ENCODE assay signal across 25 cellular contexts in genomic region chr2:56234241-56234640, GRCh38. TPM values are rescaled to one million over a fixed set of nuclear protein-coding genes. Genes with fewer than 3 reads are reported as not detected.
DNase-seq lines count a peak whose midpoint lies in the region; ATAC-seq and TF ChIP-seq lines count a peak whose summit lies in the region.
"Had no signal": no experiment of that assay in that cellular context is flagged by ENCODE, and none has a peak within 500 bp of the region (broad histone marks: within the 10 kb centered on the region; RNA-seq: fewer than 3 reads in every experiment).

No MANE protein-coding gene starts in this region.

- H3K27me3 ChIP-seq in skeletal muscle satellite cell (ENCODE audit: control insufficient read depth, insufficient read depth, low read length): no peaks in the 10 kb centered on the region
- H3K27me3 ChIP-seq: BE2C, SJCRH30 had no signal

- no peaks in the 10 kb centered on the region for H3K36me3 ChIP-seq in skeletal muscle satellite cell (ENCODE audit: insufficient read depth, low read length)
- H3K36me3 ChIP-seq: BE2C, SJCRH30 had no signal

- DNase-seq in AG10803 (ENCODE audit: low read depth) (no peak), LHCN-M2 (ENCODE audit: low read depth) (peak; percentile 55), medulla oblongata (ENCODE audit: extremely low spot score) (peak; percentile 14)
- no peak for DNase-seq in activated CD8-positive, alpha-beta memory T cell treated with anti-CD3 and anti-CD28 coated beads, Interleukin-2, amount 50 U/mL, for 48 hours
- DNase-seq: BE2C; Calu3; CD8-positive, alpha-beta memory T cell; DMS79 treated with DMSO at 0.1 percent for 48 hours; GF-D8; MM.1S; NCI-H2081; NCI-H2171 treated with DMSO at 0.1 percent for 48 hours; NCI-H345; NCI-H510A treated with DMSO at 0.1 percent for 48 hours; PC-9; SJCRH30; T-cell had no signal

- no peak for TF ChIP-seq CTCF in AG10803 (conservative IDR thresholded peaks at IDR 0.05; ENCODE audit: low read length)

- ATAC-seq in HG02623 (IDR thresholded peaks at IDR 0.05; ENCODE audit: unreplicated experiment) (no peak), GM19467 (IDR thresholded peaks at IDR 0.05; ENCODE audit: unreplicated experiment) (no peak)
- ATAC-seq: HepG2, K562, Right ventricle myocardium inferior, T-cell had no signal

- H3K4me3 ChIP-seq in AG10803 (ENCODE audit: low read length) (peak overlapping the region; percentile 42), skeletal muscle satellite cell (ENCODE audit: low read length) (peak overlapping the region; percentile 60)
- H3K4me3 ChIP-seq: K562, PC-9, SJCRH30 had no signal

- no peaks in the 10 kb centered on the region for H3K9me3 ChIP-seq in skeletal muscle satellite cell (replicated peaks; ENCODE audit: low read length)
- H3K9me3 ChIP-seq: BE2C, SJCRH30 had no signal

- H3K4me2 ChIP-seq in skeletal muscle satellite cell (ENCODE audit: low read length): peak overlapping the region; percentile 81
- H3K4me2 ChIP-seq: PC-9 had no signal

- peak overlapping the region; percentile 47 for H3K9ac ChIP-seq in skeletal muscle satellite cell (ENCODE audit: low read depth, low read length)

- peaks cover 56% of the 10 kb centered on the region for H3K4me1 ChIP-seq in skeletal muscle satellite cell (ENCODE audit: control insufficient read depth, insufficient read depth, low read length)
- H3K4me1 ChIP-seq: BE2C, SJCRH30 had no signal

RNA-seq across cellular contexts. Expression of gene CCDC85A, which starts 50.5 kb away (rescaled TPM):
- 0.57 and 1.9 TPM in 2 replicates for total RNA-seq in LHCN-M2 (2014; rRNA removed)
- 1.7 TPM for polyA plus RNA-seq in LHCN-M2 (2012)
- 0.76 and 2.0 TPM in 2 replicates for total RNA-seq in skeletal muscle satellite cell (2012; rRNA removed)
- total RNA-seq: CD8-positive, alpha-beta memory T cell; HepG2; PC-9; RPMI7951; SJCRH30; T-cell had no signal
- polyA plus RNA-seq: CD14-positive monocyte; CD8-positive, alpha-beta memory T cell; HepG2 had no signal

Comparison
In these comparisons a context has a peak if more than half of its experiments do, and no peak if none do; other contexts are left out.
1. DNase-seq: peak in LHCN-M2 (single experiment) and medulla oblongata (single experiment); none in AG10803 (single experiment) and activated CD8-positive, alpha-beta memory T cell treated with anti-CD3 and anti-CD28 coated beads, Interleukin-2, amount 50 U/mL, for 48 hours (single experiment).